Comparison of ENCODE assay signal across 30 cellular contexts in genomic region chr21:45027241-45028196, GRCh38. TPM values are rescaled to one million over a fixed set of nuclear protein-coding genes. Genes with fewer than 3 reads are reported as not detected.
DNase-seq lines count a peak whose midpoint lies in the region; ATAC-seq and TF ChIP-seq lines count a peak whose summit lies in the region.
"Had no signal": no experiment of that assay in that cellular context is flagged by ENCODE, and none has a peak within 500 bp of the region (broad histone marks: within the 10 kb centered on the region; RNA-seq: fewer than 3 reads in every experiment).

No MANE protein-coding gene starts in this region.

- H3K27ac ChIP-seq in coronary artery, result peak overlapping the region; percentile 67
- H3K27ac ChIP-seq: esophagus muscularis mucosa, pancreas, SJCRH30, uterus, VCaP had no signal

- intact Hi-C loops in natural killer cell (cut with micrococcal nuclease), result no loop called here
- intact Hi-C loops in activated naive CD4-positive, alpha-beta T cell treated with anti-CD3 and anti-CD28 coated beads for 36 hours (cut with micrococcal nuclease), result no loop called here

- peak; percentile 37 for DNase-seq in natural killer cell treated with Interleukin-12 subunit alpha and Interleukin-12 subunit beta and Interleukin-15 and Interleukin-18, amount 100 ng/mL, for 72 hours (ENCODE audit: low spot score)
- DNase-seq in natural killer cell (no peak), coronary artery (ENCODE audit: low spot score) (peak; percentile 63), anterior cingulate cortex (lab: John Stamatoyannopoulos, UW) (no peak), H4 (ENCODE audit: low spot score) (no peak)
- no peak for DNase-seq in activated naive CD4-positive, alpha-beta T cell treated with anti-CD3 and anti-CD28 coated beads for 36 hours
- DNase-seq: activated CD4-positive, alpha-beta T cell treated with anti-CD3 and anti-CD28 coated beads for 4 hours; activated effector memory CD4-positive, alpha-beta T cell treated with Interleukin-2 at 50 U/mL for 16 hours; activated naive CD8-positive, alpha-beta T cell treated with anti-CD3 and anti-CD28 coated beads for 36 hours; central memory CD4-positive, alpha-beta T cell; foreskin fibroblast; naive thymus-derived CD4-positive, alpha-beta T cell; NCI-H146; NCI-H226; NCI-H69; pancreas; SJCRH30; stimulated activated CD4-positive, alpha-beta T cell treated with anti-CD3 and anti-CD28 coated beads, Interleukin-1b, Interleukin-23, amount 100 ng/mL, for 48 hours; stimulated activated CD8-positive, alpha-beta memory T cell treated with anti-CD3 and anti-CD28 coated beads, Interleukin-4, amount 100 ng/mL, for 48 hours; stimulated activated naive CD8-positive, alpha-beta T cell treated with anti-CD3 and anti-CD28 coated beads, Interleukin-15, amount 100 ng/mL, for 72 hours; T1000 had no signal

- no peak overlapping the region for H3K4me3 Mint-ChIP-seq in natural killer cell treated with Interleukin-12 subunit alpha and Interleukin-12 subunit beta and Interleukin-15 and Interleukin-18, amount 100 ng/mL, for 72 hours
- no peak overlapping the region for H3K4me3 Mint-ChIP-seq in natural killer cell
- H3K4me3 Mint-ChIP-seq in nephron, result no peak overlapping the region
- H3K4me3 Mint-ChIP-seq in activated naive CD4-positive, alpha-beta T cell treated with anti-CD3 and anti-CD28 coated beads for 36 hours, result no peak overlapping the region
- H3K4me3 Mint-ChIP-seq: activated naive CD8-positive, alpha-beta T cell treated with anti-CD3 and anti-CD28 coated beads for 36 hours; CD8-positive, alpha-beta memory T cell; dendritic cell treated with granulocyte-macrophage colony-stimulating factor and Interleukin-4, amounts not matched to agents 40 ng/mL and 50 ng/mL, for 4 days; naive thymus-derived CD4-positive, alpha-beta T cell; stimulated activated naive CD8-positive, alpha-beta T cell treated with anti-CD3 and anti-CD28 coated beads, Interleukin-15, amount 100 ng/mL, for 72 hours had no signal

- peaks cover 0 to 3% of the 10 kb centered on the region in 2 donors for H3K4me1 Mint-ChIP-seq in natural killer cell treated with Interleukin-12 subunit alpha and Interleukin-12 subunit beta and Interleukin-15 and Interleukin-18, amount 100 ng/mL, for 72 hours (ENCODE audit: low read depth in 2 of 2)
- H3K4me1 Mint-ChIP-seq in natural killer cell, result no peaks in the 10 kb centered on the region
- peaks cover 35% of the 10 kb centered on the region for H3K4me1 Mint-ChIP-seq in nephron
- H3K4me1 Mint-ChIP-seq in activated naive CD4-positive, alpha-beta T cell treated with anti-CD3 and anti-CD28 coated beads for 36 hours (ENCODE audit: low read depth), result no peaks in the 10 kb centered on the region
- H3K4me1 Mint-ChIP-seq: activated naive CD8-positive, alpha-beta T cell treated with anti-CD3 and anti-CD28 coated beads for 36 hours; CD8-positive, alpha-beta memory T cell had no signal

- no peak for TF ChIP-seq CTCF in natural killer cell (IDR thresholded peaks at IDR 0.05)
- no peak for TF ChIP-seq CTCF in coronary artery (IDR thresholded peaks at IDR 0.05)
- TF ChIP-seq CTCF in nephron (IDR thresholded peaks at IDR 0.05; ENCODE audit: unreplicated experiment in 3 of 3), result no peak

- peaks cover 5% of the 10 kb centered on the region for H3K36me3 Mint-ChIP-seq in natural killer cell treated with Interleukin-12 subunit alpha and Interleukin-12 subunit beta and Interleukin-15 and Interleukin-18, amount 100 ng/mL, for 72 hours
- H3K36me3 Mint-ChIP-seq in natural killer cell, result no peaks in the 10 kb centered on the region
- peaks cover 9% of the 10 kb centered on the region for H3K36me3 Mint-ChIP-seq in nephron (ENCODE audit: low read depth)
- no peaks in the 10 kb centered on the region for H3K36me3 Mint-ChIP-seq in activated naive CD4-positive, alpha-beta T cell treated with anti-CD3 and anti-CD28 coated beads for 36 hours (ENCODE audit: low read depth)
- H3K36me3 Mint-ChIP-seq: activated naive CD8-positive, alpha-beta T cell treated with anti-CD3 and anti-CD28 coated beads for 36 hours had no signal

- peaks cover 3% of the 10 kb centered on the region for H3K9me3 Mint-ChIP-seq in natural killer cell treated with Interleukin-12 subunit alpha and Interleukin-12 subunit beta and Interleukin-15 and Interleukin-18, amount 100 ng/mL, for 72 hours
- H3K9me3 Mint-ChIP-seq in natural killer cell (peaks cover 3 to 4% of the 10 kb centered on the region in 2 donors), nephron (peaks cover 23% of the 10 kb centered on the region)
- H3K9me3 Mint-ChIP-seq in activated naive CD4-positive, alpha-beta T cell treated with anti-CD3 and anti-CD28 coated beads for 36 hours, result peaks cover 8% of the 10 kb centered on the region

- no peak overlapping the region for H3K4me3 ChIP-seq in coronary artery
- H3K4me3 ChIP-seq: esophagus muscularis mucosa, GM12878, pancreas, SJCRH30, smooth muscle cell, uterus had no signal

- ATAC-seq in natural killer cell treated with Interleukin-12 subunit alpha and Interleukin-12 subunit beta and Interleukin-15 and Interleukin-18, amount 100 ng/mL, for 72 hours, result no peak
- ATAC-seq in natural killer cell (no peak), GM19397 (IDR thresholded peaks at IDR 0.05; ENCODE audit: unreplicated experiment) (no peak)
- ATAC-seq: GM12878; naive thymus-derived CD4-positive, alpha-beta T cell; pancreas; stimulated activated naive CD8-positive, alpha-beta T cell treated with anti-CD3 and anti-CD28 coated beads, Interleukin-15, amount 100 ng/mL, for 72 hours had no signal

- no peak overlapping the region for H3K27ac Mint-ChIP-seq in natural killer cell treated with Interleukin-12 subunit alpha and Interleukin-12 subunit beta and Interleukin-15 and Interleukin-18, amount 100 ng/mL, for 72 hours
- no peak overlapping the region for H3K27ac Mint-ChIP-seq in natural killer cell
- H3K27ac Mint-ChIP-seq in nephron, result peak overlapping the region in 2 of 3 experiments; percentile 61 to 69
- H3K27ac Mint-ChIP-seq in activated naive CD4-positive, alpha-beta T cell treated with anti-CD3 and anti-CD28 coated beads for 36 hours, result no peak overlapping the region
- H3K27ac Mint-ChIP-seq: activated naive CD8-positive, alpha-beta T cell treated with anti-CD3 and anti-CD28 coated beads for 36 hours; dendritic cell treated with granulocyte-macrophage colony-stimulating factor and Interleukin-4, amounts not matched to agents 40 ng/mL and 50 ng/mL, for 4 days; naive thymus-derived CD4-positive, alpha-beta T cell had no signal

- peaks cover 0 to 15% of the 10 kb centered on the region in 2 donors for H3K27me3 Mint-ChIP-seq in natural killer cell treated with Interleukin-12 subunit alpha and Interleukin-12 subunit beta and Interleukin-15 and Interleukin-18, amount 100 ng/mL, for 72 hours
- H3K27me3 Mint-ChIP-seq in natural killer cell (ENCODE audit: low read depth in 2 of 2) (no peaks in the 10 kb centered on the region), nephron (ENCODE audit: low read depth) (peaks cover 43% of the 10 kb centered on the region)
- peaks cover 4% of the 10 kb centered on the region for H3K27me3 Mint-ChIP-seq in activated naive CD4-positive, alpha-beta T cell treated with anti-CD3 and anti-CD28 coated beads for 36 hours (ENCODE audit: low read depth)

- CTCF ChIA-PET in activated naive CD4-positive, alpha-beta T cell treated with anti-CD3 and anti-CD28 coated beads for 36 hours (lab: Charles Lee), result interaction anchor here (1.1 kb wide), 1 partner anchor 111 kb away, joined by 3 read pairs; no protein-coding TSS in a partner anchor

RNA-seq across cellular contexts. Expression of gene ADARB1, which starts 46.9 kb away (rescaled TPM):
- total RNA-seq in natural killer cell treated with Interleukin-12 subunit alpha and Interleukin-12 subunit beta and Interleukin-15 and Interleukin-18, amount 100 ng/mL, for 72 hours, result 10 to 100 TPM; 28.7 to 38.5 TPM
- total RNA-seq in natural killer cell, result 10 to 100 TPM; 20.7 to 28.0 (median 26.6) TPM
- total RNA-seq in activated naive CD4-positive, alpha-beta T cell treated with anti-CD3 and anti-CD28 coated beads for 36 hours, result 10 to 100 TPM; 30.1 to 33.3 TPM
- 5.5 and 10.2 TPM in 2 replicates for total RNA-seq in H4 (2014; rRNA removed; shearing (Covaris generic))

Comparison
In these comparisons a context has a peak if more than half of its experiments do, and no peak if none do; other contexts are left out.
1. DNase-seq: peak in natural killer cell treated with Interleukin-12 subunit alpha and Interleukin-12 subunit beta and Interleukin-15 and Interleukin-18, amount 100 ng/mL, for 72 hours (single experiment) and coronary artery (single experiment); none in natural killer cell (single experiment), anterior cingulate cortex (0 of 58), activated naive CD4-positive, alpha-beta T cell treated with anti-CD3 and anti-CD28 coated beads for 36 hours (single experiment) and H4 (single experiment).
2. H3K27ac Mint-ChIP-seq: peak in nephron (2 of 3); none in natural killer cell treated with Interleukin-12 subunit alpha and Interleukin-12 subunit beta and Interleukin-15 and Interleukin-18, amount 100 ng/mL, for 72 hours (0 of 2), natural killer cell (0 of 2) and activated naive CD4-positive, alpha-beta T cell treated with anti-CD3 and anti-CD28 coated beads for 36 hours (single experiment).